ENCODE assay signal across 8 cellular contexts in the genomic region with DNA sequence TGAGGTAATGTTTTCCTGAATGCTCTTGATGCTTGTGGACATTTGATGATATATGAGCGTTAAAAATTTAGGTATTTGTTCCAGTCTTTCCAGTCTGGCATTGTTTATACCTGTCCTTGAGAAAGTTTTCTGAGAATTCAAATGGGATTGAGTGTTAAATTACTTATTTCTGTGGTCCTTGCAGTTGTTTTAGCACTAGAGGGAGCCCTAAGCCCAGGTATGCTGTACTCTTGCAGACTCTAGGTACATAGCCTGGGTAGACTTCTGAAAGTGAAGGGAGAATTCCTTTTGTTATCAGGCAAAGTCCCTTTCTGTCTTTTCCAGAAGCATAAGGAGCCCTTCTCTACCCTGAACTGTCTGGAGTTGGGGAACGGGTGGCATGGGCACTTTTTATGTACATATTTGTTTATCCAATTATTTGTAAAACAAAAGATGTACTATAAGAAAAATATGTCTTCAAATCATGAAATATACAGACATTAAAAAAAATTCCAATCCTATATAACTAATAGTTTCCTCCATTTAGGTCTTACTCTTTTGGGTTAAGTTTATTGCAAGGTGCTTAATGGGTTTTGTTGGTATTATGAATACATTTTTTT.
DNase-seq lines count a peak whose midpoint lies in the region; ATAC-seq, FAIRE-seq and TF ChIP-seq lines count a peak whose summit lies in the region.

No MANE protein-coding gene starts in this region.

- no peak overlapping the region for H3K4me3 Mint-ChIP-seq in brain

- TF ChIP-seq CTCF in DOHH2 (IDR thresholded peaks at IDR 0.05; ENCODE audit: low read depth, low read length, poor library complexity, severe bottlenecking) = peak; percentile 84
- TF ChIP-seq CTCF in brain (conservative IDR thresholded peaks at IDR 0.05) = peak; percentile 80 to 88

- peaks cover 34% of the 10 kb centered on the region for H3K36me3 Mint-ChIP-seq in brain

- H3K36me3 ChIP-seq in DOHH2 (ENCODE audit: control insufficient read depth, low read length) = no peaks in the 10 kb centered on the region

- no peaks in the 10 kb centered on the region for H4K20me1 ChIP-seq in DOHH2 (ENCODE audit: control insufficient read depth, insufficient read depth, low read depth, low read length)

- no peaks in the 10 kb centered on the region for H3K79me2 ChIP-seq in DOHH2 (ENCODE audit: control insufficient read depth, low read length)

- no peak overlapping the region for H3K27ac ChIP-seq in DOHH2 (ENCODE audit: low read depth, low read length)

- no peaks in the 10 kb centered on the region for H3F3A ChIP-seq in DOHH2 (ENCODE audit: control insufficient read depth, insufficient read depth)

- H3K27me3 ChIP-seq in DOHH2 (ENCODE audit: control insufficient read depth, low read length) = no peaks in the 10 kb centered on the region

- peaks cover 5 to 22% (median 11%) of the 10 kb centered on the region in 5 experiments for H3K9me3 Mint-ChIP-seq in brain

- peak; percentile 93 for ATAC-seq in HG03378 (IDR thresholded peaks at IDR 0.05; ENCODE audit: unreplicated experiment)

- no peak overlapping the region for H3K27ac Mint-ChIP-seq in brain

- H3K4me3 ChIP-seq in DOHH2 (ENCODE audit: low read length) = no peak overlapping the region

- H3K4me1 ChIP-seq in DOHH2 (ENCODE audit: control insufficient read depth, low read length) = no peaks in the 10 kb centered on the region

- H3K9me3 ChIP-seq in DOHH2 (ENCODE audit: control insufficient read depth, insufficient read depth, low read length) = no peaks in the 10 kb centered on the region

- H3K4me2 ChIP-seq in DOHH2 (ENCODE audit: low read length) = no peak overlapping the region

- H3K27me3 Mint-ChIP-seq in brain = no peaks in the 10 kb centered on the region

- no peaks in the 10 kb centered on the region for H3K9me2 ChIP-seq in DOHH2 (replicated peaks; ENCODE audit: control insufficient read depth, low read length)

- DNase-seq in GM19239 (ENCODE audit: insufficient read length, low spot score) = peak; percentile 8
- peak; percentile 71 for DNase-seq in NCI-H460 (ENCODE audit: extremely low read depth, low read depth)
- DNase-seq in left kidney (ENCODE audit: low read depth, low spot score) = peak; percentile 91
- DNase-seq in NK-92 (lab: John Stamatoyannopoulos, UW; ENCODE audit: unreplicated experiment) = no peak
- DNase-seq in NK-92 treated with Interleukin-12 subunit alpha and Interleukin-12 subunit beta, amount 100 ng/mL, for 24 hours (lab: John Stamatoyannopoulos, UW) = no peak

- no peaks in the 10 kb centered on the region for H3K4me1 Mint-ChIP-seq in brain

- peak; percentile 68 for FAIRE-seq in GM19239 (lab: Jason Lieb, UNC)

Comparison
In these comparisons a context has a peak if more than half of its experiments do, and no peak if none do; other contexts are left out.
1. DNase-seq: peak in GM19239 (single experiment), NCI-H460 (single experiment) and left kidney (single experiment); none in NK-92 (single experiment) and NK-92 treated with Interleukin-12 subunit alpha and Interleukin-12 subunit beta, amount 100 ng/mL, for 24 hours (single experiment).